In genomic region chr12:113242560-113242959, GRCh38 we compare ENCODE assay signal across 12 cellular contexts. TPM values are rescaled to one million over a fixed set of nuclear protein-coding genes. Genes with fewer than 3 reads are reported as not detected.
DNase-seq lines count a peak whose midpoint lies in the region; ATAC-seq and TF ChIP-seq lines count a peak whose summit lies in the region.
"Had no signal": no experiment of that assay in that cellular context is flagged by ENCODE, and none has a peak within 500 bp of the region (broad histone marks: within the 10 kb centered on the region; RNA-seq: fewer than 3 reads in every experiment).

No MANE protein-coding gene starts in this region.

- H3K4me3 Mint-ChIP-seq in CD8-positive, alpha-beta T cell = no peak overlapping the region

- no peaks in the 10 kb centered on the region for H3K27me3 Mint-ChIP-seq in CD8-positive, alpha-beta T cell (ENCODE audit: low read depth)

- intact Hi-C loops in gastrocnemius medialis (cut with DNase I; ENCODE audit: low total_unique reads) = loop anchor here (2.0 kb wide), 1 partner anchor 16 kb away; no protein-coding TSS in a partner anchor
- intact Hi-C loops in CD8-positive, alpha-beta T cell (cut with DNase I, micrococcal nuclease) = no loop called here

- peaks cover 72% of the 10 kb centered on the region for H3K36me3 Mint-ChIP-seq in CD8-positive, alpha-beta T cell

- H3K9me3 Mint-ChIP-seq in CD8-positive, alpha-beta T cell = no peaks in the 10 kb centered on the region

- H3K4me1 Mint-ChIP-seq in CD8-positive, alpha-beta T cell (ENCODE audit: low read depth) = peaks cover 7% of the 10 kb centered on the region

- peak overlapping the region in 1 of 11 experiments; percentile 36; a peak in 1 of 22 replicates for H3K9ac ChIP-seq in BLaER1 treated with 17β-estradiol and CSF1 and Interleukin-3, amounts not matched to agents 10 nM and 100 nM

- peaks cover 0 to 36% (median 11%) of the 10 kb centered on the region in 11 experiments; a peak in 11 of 22 replicates for H3K27me3 ChIP-seq in BLaER1 treated with 17β-estradiol and CSF1 and Interleukin-3, amounts not matched to agents 10 nM and 100 nM
- no peaks in the 10 kb centered on the region for H3K27me3 ChIP-seq in SJSA1 (replicated peaks)
- H3K27me3 ChIP-seq in foreskin keratinocyte = no peaks in the 10 kb centered on the region
- H3K27me3 ChIP-seq in gastrocnemius medialis = no peaks in the 10 kb centered on the region
- no peaks in the 10 kb centered on the region for H3K27me3 ChIP-seq in CD8-positive, alpha-beta T cell (ENCODE audit: insufficient read depth, low read length)
- H3K27me3 ChIP-seq: testis had no signal

- no peaks in the 10 kb centered on the region for H3K9me3 ChIP-seq in BLaER1 treated with 17β-estradiol and CSF1 and Interleukin-3, amounts not matched to agents 10 nM and 100 nM (replicated peaks in 1 of 11)
- no peaks in the 10 kb centered on the region for H3K9me3 ChIP-seq in SJSA1 (replicated peaks)
- H3K9me3 ChIP-seq in gastrocnemius medialis = no peaks in the 10 kb centered on the region
- H3K9me3 ChIP-seq in CD8-positive, alpha-beta T cell (ENCODE audit: low read length) = no peaks in the 10 kb centered on the region
- H3K9me3 ChIP-seq: testis had no signal

- H3K27ac Mint-ChIP-seq in CD8-positive, alpha-beta T cell = no peak overlapping the region

- no peak for DNase-seq in SJSA1 (ENCODE audit: low read depth in 1 of 2, low spot score in 2 of 2)
- DNase-seq in foreskin keratinocyte = no peak
- peak in 1 of 2 donors; percentile 22 for DNase-seq in gastrocnemius medialis
- DNase-seq in CD8-positive, alpha-beta T cell = no peak
- DNase-seq in stimulated activated CD4-positive, alpha-beta T cell treated with anti-CD3 and anti-CD28 coated beads, Interleukin-2, amount 100 ng/mL, for 48 hours = no peak
- DNase-seq: activated CD8-positive, alpha-beta memory T cell treated with anti-CD3 and anti-CD28 coated beads, Interleukin-2, amount 50 U/mL, for 48 hours; occipital lobe; testis had no signal

- peaks cover 0 to 98% (median 13%) of the 10 kb centered on the region in 11 experiments; a peak in 13 of 22 replicates for H4K20me1 ChIP-seq in BLaER1 treated with 17β-estradiol and CSF1 and Interleukin-3, amounts not matched to agents 10 nM and 100 nM

- ATAC-seq in foreskin keratinocyte (no peak), gastrocnemius medialis (no peak), HG02852 (IDR thresholded peaks at IDR 0.05; ENCODE audit: unreplicated experiment) (no peak), GM21423 (IDR thresholded peaks at IDR 0.05; ENCODE audit: unreplicated experiment) (no peak)
- no peak for ATAC-seq in CD8-positive, alpha-beta T cell

- no peak overlapping the region for H3K27ac ChIP-seq in BLaER1 treated with 17β-estradiol and CSF1 and Interleukin-3, amounts not matched to agents 10 nM and 100 nM
- peak overlapping the region; percentile 93 for H3K27ac ChIP-seq in SJSA1
- H3K27ac ChIP-seq in foreskin keratinocyte = peak overlapping the region; percentile 96
- H3K27ac ChIP-seq in gastrocnemius medialis = peak overlapping the region; percentile 92 to 99 (median 96)
- no peak overlapping the region for H3K27ac ChIP-seq in CD8-positive, alpha-beta T cell (ENCODE audit: low read depth, low read length)
- H3K27ac ChIP-seq: C4-2B had no signal

- H3K4me3 ChIP-seq in BLaER1 treated with 17β-estradiol and CSF1 and Interleukin-3, amounts not matched to agents 10 nM and 100 nM = no peak overlapping the region
- H3K4me3 ChIP-seq in SJSA1 (no peak overlapping the region), gastrocnemius medialis (no peak overlapping the region)
- no peak overlapping the region for H3K4me3 ChIP-seq in CD8-positive, alpha-beta T cell (ENCODE audit: low read depth, low read length)
- H3K4me3 ChIP-seq: testis had no signal

- H3K4me1 ChIP-seq in BLaER1 treated with 17β-estradiol and CSF1 and Interleukin-3, amounts not matched to agents 10 nM and 100 nM = peaks cover 47 to 90% (median 59%) of the 10 kb centered on the region in 10 experiments
- H3K4me1 ChIP-seq in SJSA1 (replicated peaks) (peaks cover 72% of the 10 kb centered on the region), foreskin keratinocyte (peaks cover 51% of the 10 kb centered on the region), gastrocnemius medialis (peaks cover 96 to 97% of the 10 kb centered on the region in 2 donors)
- no peaks in the 10 kb centered on the region for H3K4me1 ChIP-seq in CD8-positive, alpha-beta T cell (ENCODE audit: insufficient read depth, low read length)

- no peak for TF ChIP-seq POLR2A in gastrocnemius medialis (IDR thresholded peaks at IDR 0.05)

- CTCF ChIA-PET in CD8-positive, alpha-beta T cell (lab: Charles Lee) = no interaction called here

- in situ Hi-C loops in gastrocnemius medialis (cut with MboI; ENCODE audit: low sequenced_read_pairs in 4 of 4) = no loop called here

- POLR2A ChIA-PET in CD8-positive, alpha-beta T cell (lab: Charles Lee) = no interaction called here

- TF ChIP-seq CTCF in foreskin keratinocyte (conservative IDR thresholded peaks at IDR 0.05) (no peak), gastrocnemius medialis (IDR thresholded peaks at IDR 0.05 in 4 of 5, conservative IDR thresholded peaks at IDR 0.05 in 1 of 5) (no peak)
- TF ChIP-seq CTCF in CD8-positive, alpha-beta T cell (IDR thresholded peaks at IDR 0.05) = no peak

- H3K4me2 ChIP-seq in BLaER1 treated with 17β-estradiol and CSF1 and Interleukin-3, amounts not matched to agents 10 nM and 100 nM = peak overlapping the region in 10 of 11 experiments; percentile 58 to 98 (median 77); a peak in 14 of 22 replicates

- H3K36me3 ChIP-seq in BLaER1 treated with 17β-estradiol and CSF1 and Interleukin-3, amounts not matched to agents 10 nM and 100 nM = peaks cover 0 to 94% (median 0%) of the 10 kb centered on the region in 11 experiments; a peak in 6 of 22 replicates
- H3K36me3 ChIP-seq in SJSA1 (0 out of 2 replicates have a peak, but pooled peaks cover 4% of the 10 kb centered on the region), gastrocnemius medialis (no peaks in the 10 kb centered on the region)
- peaks cover 5% of the 10 kb centered on the region for H3K36me3 ChIP-seq in CD8-positive, alpha-beta T cell (ENCODE audit: insufficient read depth, low read length)

RNA-seq across cellular contexts. Expression of gene TPCN1, which starts 21.3 kb away (rescaled TPM):
- 7.6 and 17.0 TPM in 2 replicates for total RNA-seq in SJSA1 (2014; rRNA removed; shearing (Covaris generic))
- total RNA-seq in foreskin keratinocyte = 14.3 and 15.9 TPM in 2 replicates
- polyA plus RNA-seq in foreskin keratinocyte = 8.9 and 10.5 TPM in 2 replicates
- total RNA-seq in gastrocnemius medialis = 10 to 100 TPM; 21.4 to 27.0 (median 25.4) TPM
- total RNA-seq in CD8-positive, alpha-beta T cell = 10 to 100 TPM; 32.8 to 37.0 TPM

RNA-seq across cellular contexts. Expression of gene RITA1, which starts 57.0 kb away (rescaled TPM):
- total RNA-seq in SJSA1 (2014; rRNA removed; shearing (Covaris generic)) = 20.6 and 33.1 TPM in 2 replicates
- 24.3 and 27.0 TPM in 2 replicates for total RNA-seq in foreskin keratinocyte
- polyA plus RNA-seq in foreskin keratinocyte = 26.3 and 27.2 TPM in 2 replicates
- total RNA-seq in gastrocnemius medialis = 10 to 100 TPM; 17.7 to 31.2 (median 23.1) TPM
- 1 to 10 TPM; 4.3 to 4.5 TPM for total RNA-seq in CD8-positive, alpha-beta T cell

RNA-seq across cellular contexts. Expression of gene DDX54, which starts 57.3 kb away (rescaled TPM):
- total RNA-seq in SJSA1 (2014; rRNA removed; shearing (Covaris generic)) = 45.4 and 79.6 TPM in 2 replicates
- total RNA-seq in foreskin keratinocyte = 64.7 and 66.8 TPM in 2 replicates
- 95.1 and 95.8 TPM in 2 replicates for polyA plus RNA-seq in foreskin keratinocyte
- 100 to 1,000 TPM in 3 of 4 donors, 10 to 100 TPM in 1; 90.0 to 144 (median 108) TPM for total RNA-seq in gastrocnemius medialis
- 10 to 100 TPM; 75.4 to 85.6 TPM for total RNA-seq in CD8-positive, alpha-beta T cell

Comparison
In these comparisons a context has a peak if more than half of its experiments do, and no peak if none do; other contexts are left out.
1. H3K27ac ChIP-seq: peak in SJSA1 (single experiment), foreskin keratinocyte (single experiment) and gastrocnemius medialis (4 of 4); none in BLaER1 treated with 17β-estradiol and CSF1 and Interleukin-3, amounts not matched to agents 10 nM and 100 nM (0 of 11) and CD8-positive, alpha-beta T cell (single experiment).